In the genomic region with DNA sequence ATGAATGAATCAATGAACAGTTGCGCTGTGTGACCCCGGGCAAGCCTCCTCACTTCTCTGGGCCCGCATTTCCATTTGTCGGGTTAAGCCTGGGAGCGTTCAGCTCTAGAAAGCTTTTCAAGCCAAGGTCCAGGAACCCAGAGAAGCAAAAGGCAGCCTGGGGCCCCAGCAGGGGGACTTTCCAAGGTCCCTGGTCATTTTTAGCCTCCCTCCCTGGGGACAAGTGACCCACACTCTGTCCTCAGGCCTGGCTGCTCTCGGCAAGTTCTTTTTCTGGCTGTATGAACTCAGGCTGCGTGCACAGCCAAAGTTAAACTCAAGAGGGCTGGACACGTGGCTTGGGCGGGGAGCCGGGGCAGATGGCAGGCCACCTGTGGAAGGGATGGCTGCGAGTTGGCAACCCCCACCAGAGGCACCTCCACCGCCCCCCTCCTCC, we compare ENCODE assay signal across 21 cellular contexts. TPM values are rescaled to one million over a fixed set of nuclear protein-coding genes. Genes with fewer than 3 reads are reported as not detected.
DNase-seq lines count a peak whose midpoint lies in the region; ATAC-seq and TF ChIP-seq lines count a peak whose summit lies in the region.
"Had no signal": no experiment of that assay in that cellular context is flagged by ENCODE, and none has a peak within 500 bp of the region (broad histone marks: within the 10 kb centered on the region; RNA-seq: fewer than 3 reads in every experiment).

No MANE protein-coding gene starts in this region.

- H3K4me3 ChIP-seq in heart right ventricle (no peak overlapping the region), aorta (ENCODE audit: low read length in 2 of 2) (no peak overlapping the region)

- H3K27ac Mint-ChIP-seq in CD4-positive, alpha-beta T cell: no peak overlapping the region
- H3K27ac Mint-ChIP-seq in activated CD4-positive, alpha-beta T cell treated with anti-CD3 and anti-CD28 coated beads, Interleukin-2, amount 10 ng/mL, durations not matched to agents 24 days and 14 days: no peak overlapping the region
- H3K27ac Mint-ChIP-seq: activated T-helper 2 cell treated with anti-CD3 and anti-CD28 coated beads, Interferon-gamma antibody, Interleukin-2, Interleukin-4, amounts not matched to agents 10 μg/mL and 5 μg/mL and 100 μg/mL, durations not matched to agents 14 hours and 24 hours and 36 hours; CD8-positive, alpha-beta T cell; mesothelial cell of epicardium; stimulated activated naive CD8-positive, alpha-beta T cell treated with anti-CD3 and anti-CD28 coated beads, Interleukin-15, amount 100 ng/mL, for 72 hours; WTC11 had no signal

- DNase-seq in NCI-H524 (lab: John Stamatoyannopoulos, UW): peak; percentile 73 to 91
- DNase-seq in NCI-H524 treated with DMSO at 0.1 percent for 48 hours (lab: John Stamatoyannopoulos, UW): no peak
- no peak for DNase-seq in RWPE1 (ENCODE audit: low spot score)
- peak; percentile 72 to 85 for DNase-seq in heart right ventricle
- no peak for DNase-seq in aorta
- no peak for DNase-seq in CD4-positive, alpha-beta T cell
- no peak for DNase-seq in activated CD4-positive, alpha-beta T cell treated with anti-CD3 and anti-CD28 coated beads, Interleukin-2, amount 10 ng/mL, durations not matched to agents 24 days and 14 days
- no peak for DNase-seq in activated gamma-delta T cell (lab: John Stamatoyannopoulos, UW)
- DNase-seq: amniotic stem cell; GOT3; kidney glomerular epithelial cell; MM.1S; NCI-H2029; stimulated activated naive CD8-positive, alpha-beta T cell treated with anti-CD3 and anti-CD28 coated beads, Interleukin-15, amount 100 ng/mL, for 72 hours had no signal

- no peaks in the 10 kb centered on the region for H3K36me3 Mint-ChIP-seq in CD4-positive, alpha-beta T cell (ENCODE audit: low read depth)
- no peaks in the 10 kb centered on the region for H3K36me3 Mint-ChIP-seq in activated CD4-positive, alpha-beta T cell treated with anti-CD3 and anti-CD28 coated beads, Interleukin-2, amount 10 ng/mL, durations not matched to agents 24 days and 14 days (ENCODE audit: low read depth)
- H3K36me3 Mint-ChIP-seq: CD8-positive, alpha-beta T cell; mesothelial cell of epicardium; WTC11 had no signal

- 55 to 58% methylated on average over 12 of the region's 12 CpGs for WGBS in heart right ventricle, 2 donors
- 29 to 31% methylated on average over 12 of the region's 12 CpGs for WGBS in aorta, 2 donors

- H3K9me3 ChIP-seq in heart right ventricle (no peaks in the 10 kb centered on the region), aorta (ENCODE audit: control insufficient read depth, low read length) (no peaks in the 10 kb centered on the region)
- no peaks in the 10 kb centered on the region for H3K9me3 ChIP-seq in CD4-positive, alpha-beta T cell (ENCODE audit: control insufficient read depth, low read length)

- H3K27me3 ChIP-seq in heart right ventricle: no peaks in the 10 kb centered on the region
- no peaks in the 10 kb centered on the region for H3K27me3 ChIP-seq in aorta (ENCODE audit: control insufficient read depth in 1 of 2, insufficient read depth in 2 of 2, low read length in 1 of 2)
- H3K27me3 ChIP-seq in CD4-positive, alpha-beta T cell (ENCODE audit: control insufficient read depth, insufficient read depth, low read length): no peaks in the 10 kb centered on the region

- intact Hi-C loops in heart right ventricle (cut with DNase I): no loop called here
- intact Hi-C loops in aorta (cut with DNase I): no loop called here
- intact Hi-C loops in CD4-positive, alpha-beta T cell (cut with DNase I, micrococcal nuclease): no loop called here
- intact Hi-C loops in activated CD4-positive, alpha-beta T cell treated with anti-CD3 and anti-CD28 coated beads, Interleukin-2, amount 10 ng/mL, durations not matched to agents 24 days and 14 days (cut with micrococcal nuclease): no loop called here

- TF ChIP-seq CTCF in RWPE1 (conservative IDR thresholded peaks at IDR 0.05; ENCODE audit: low read depth) (no peak), heart right ventricle (IDR thresholded peaks at IDR 0.05) (no peak)
- TF ChIP-seq CTCF in CD4-positive, alpha-beta T cell (IDR thresholded peaks at IDR 0.05): no peak

- no peak overlapping the region for H3K4me3 Mint-ChIP-seq in CD4-positive, alpha-beta T cell
- H3K4me3 Mint-ChIP-seq in activated CD4-positive, alpha-beta T cell treated with anti-CD3 and anti-CD28 coated beads, Interleukin-2, amount 10 ng/mL, durations not matched to agents 24 days and 14 days: no peak overlapping the region
- H3K4me3 Mint-ChIP-seq: CD8-positive, alpha-beta T cell; mesothelial cell of epicardium; stimulated activated naive CD8-positive, alpha-beta T cell treated with anti-CD3 and anti-CD28 coated beads, Interleukin-15, amount 100 ng/mL, for 72 hours; WTC11 had no signal

- peak overlapping the region; percentile 91 for H3K27ac ChIP-seq in RWPE1
- peak overlapping the region; percentile 60 to 91 (median 78) for H3K27ac ChIP-seq in heart right ventricle
- H3K27ac ChIP-seq in aorta (ENCODE audit: low read depth in 1 of 2, low read length in 2 of 2): no peak overlapping the region
- H3K27ac ChIP-seq in CD4-positive, alpha-beta T cell (ENCODE audit: low read depth, low read length): no peak overlapping the region

- CTCF ChIA-PET in RWPE1 (lab: Yijun Ruan, JAX): interaction anchor here (1.0 kb wide), 2 partner anchors 19 to 100 kb away, joined by 3 to 4 read pairs; no protein-coding TSS in a partner anchor
- CTCF ChIA-PET in CD4-positive, alpha-beta T cell (lab: Charles Lee): no interaction called here

- no peaks in the 10 kb centered on the region for H3K27me3 Mint-ChIP-seq in CD4-positive, alpha-beta T cell
- H3K27me3 Mint-ChIP-seq in activated CD4-positive, alpha-beta T cell treated with anti-CD3 and anti-CD28 coated beads, Interleukin-2, amount 10 ng/mL, durations not matched to agents 24 days and 14 days: peaks cover 2% of the 10 kb centered on the region
- H3K27me3 Mint-ChIP-seq: stimulated activated naive CD8-positive, alpha-beta T cell treated with anti-CD3 and anti-CD28 coated beads, Interleukin-15, amount 100 ng/mL, for 72 hours had no signal

- H3K36me3 ChIP-seq in heart right ventricle (no peaks in the 10 kb centered on the region), aorta (ENCODE audit: control insufficient read depth in 1 of 2, insufficient read depth in 2 of 2, low read length in 1 of 2) (no peaks in the 10 kb centered on the region)

- peaks cover 18% of the 10 kb centered on the region for H3K4me1 Mint-ChIP-seq in CD4-positive, alpha-beta T cell (ENCODE audit: low read depth)
- H3K4me1 Mint-ChIP-seq in activated CD4-positive, alpha-beta T cell treated with anti-CD3 and anti-CD28 coated beads, Interleukin-2, amount 10 ng/mL, durations not matched to agents 24 days and 14 days: peaks cover 7% of the 10 kb centered on the region

- peaks cover 16 to 79% (median 55%) of the 10 kb centered on the region in 9 donors for H3K4me1 ChIP-seq in heart right ventricle
- peaks cover 0 to 2% of the 10 kb centered on the region in 2 donors for H3K4me1 ChIP-seq in aorta (ENCODE audit: control insufficient read depth in 1 of 2, insufficient read depth in 2 of 2, low read length in 2 of 2)

- ATAC-seq in heart right ventricle: peak; percentile 50 to 75 (median 70)
- peak; percentile 20 for ATAC-seq in aorta (ENCODE audit: low FRiP score)
- no peak for ATAC-seq in CD4-positive, alpha-beta T cell (ENCODE audit: poor library complexity)
- ATAC-seq: CD8-positive, alpha-beta T cell; stimulated activated naive CD8-positive, alpha-beta T cell treated with anti-CD3 and anti-CD28 coated beads, Interleukin-15, amount 100 ng/mL, for 72 hours; WTC11 had no signal

- H3K9me3 Mint-ChIP-seq in CD4-positive, alpha-beta T cell: no peaks in the 10 kb centered on the region
- H3K9me3 Mint-ChIP-seq in activated CD4-positive, alpha-beta T cell treated with anti-CD3 and anti-CD28 coated beads, Interleukin-2, amount 10 ng/mL, durations not matched to agents 24 days and 14 days: no peaks in the 10 kb centered on the region
- H3K9me3 Mint-ChIP-seq: activated T-helper 2 cell treated with anti-CD3 and anti-CD28 coated beads, Interferon-gamma antibody, Interleukin-2, Interleukin-4, amounts not matched to agents 10 μg/mL and 5 μg/mL and 100 μg/mL, durations not matched to agents 14 hours and 24 hours and 36 hours; CD8-positive, alpha-beta T cell; mesothelial cell of epicardium; WTC11 had no signal

- POLR2A ChIA-PET in RWPE1 (lab: Yijun Ruan, JAX; ENCODE audit: low non-redundant PET): no interaction called here
- POLR2A ChIA-PET in CD4-positive, alpha-beta T cell (lab: Charles Lee): no interaction called here

RNA-seq across cellular contexts. Expression of a gene that starts 41.4 kb away (rescaled TPM):
- total RNA-seq in heart right ventricle (not detected), aorta (under 1 TPM in 1 of 2 donors, not detected in 1; 0.57 TPM)
- polyA plus RNA-seq in heart right ventricle (not detected), aorta (not detected)
- not detected for total RNA-seq in CD4-positive, alpha-beta T cell
- not detected in 2 replicates for total RNA-seq in activated CD4-positive, alpha-beta T cell treated with anti-CD3 and anti-CD28 coated beads, Interleukin-2, amount 10 ng/mL, durations not matched to agents 24 days and 14 days
- total RNA-seq: activated CD8-positive, alpha-beta memory T cell treated with anti-CD3 and anti-CD28 coated beads for 36 hours; activated T-helper 2 cell treated with anti-CD3 and anti-CD28 coated beads, Interferon-gamma antibody, Interleukin-2, Interleukin-4, amounts not matched to agents 10 μg/mL and 5 μg/mL and 100 μg/mL, durations not matched to agents 14 hours and 24 hours and 36 hours; CD8-positive, alpha-beta T cell; mesothelial cell of epicardium; T-helper 1 cell treated with Interleukin-12 subunit alpha and Interleukin-12 subunit beta and Interleukin-4 antibody, amounts not matched to agents 30 ng/mL and 1 ng/mL, for 36 hours; urinary bladder; WTC11 had no signal
- polyA plus RNA-seq: urinary bladder had no signal

Comparison
In these comparisons a context has a peak if more than half of its experiments do, and no peak if none do; other contexts are left out.
1. DNase-seq: peak in NCI-H524 (2 of 2) and heart right ventricle (2 of 2); none in NCI-H524 treated with DMSO at 0.1 percent for 48 hours (single experiment), RWPE1 (single experiment), aorta (0 of 2), CD4-positive, alpha-beta T cell (0 of 10), activated CD4-positive, alpha-beta T cell treated with anti-CD3 and anti-CD28 coated beads, Interleukin-2, amount 10 ng/mL, durations not matched to agents 24 days and 14 days (single experiment) and activated gamma-delta T cell (single experiment).
2. H3K27ac ChIP-seq: peak in RWPE1 (single experiment) and heart right ventricle (10 of 10); none in aorta (0 of 2) and CD4-positive, alpha-beta T cell (single experiment).